In genomic region chr6:35053701-35054100, GRCh38 we compare ENCODE assay signal across 21 cellular contexts.
DNase-seq lines count a peak whose midpoint lies in the region; ATAC-seq and TF ChIP-seq lines count a peak whose summit lies in the region.
"Had no signal": no experiment of that assay in that cellular context is flagged by ENCODE, and none has a peak within 500 bp of the region (broad histone marks: within the 10 kb centered on the region; RNA-seq: fewer than 3 reads in every experiment).

No MANE protein-coding gene starts in this region.

- TF ChIP-seq CTCF in Panc1 (IDR thresholded peaks at IDR 0.05) (no peak), dorsolateral prefrontal cortex (IDR thresholded peaks at IDR 0.05 in 54 of 56, conservative IDR thresholded peaks at IDR 0.05 in 2 of 56; ENCODE audit: low read depth in 1 of 56, partially characterized antibody in 56 of 56) (no peak)

- H3K9ac ChIP-seq in muscle layer of colon (ENCODE audit: low read length) = peak overlapping the region; percentile 35
- H3K9ac ChIP-seq: parathyroid adenoma had no signal

- DNase-seq in Panc1 (ENCODE audit: low read depth, low spot score) (no peak), dorsolateral prefrontal cortex (no peak), substantia nigra (lab: John Stamatoyannopoulos, UW) (peak in 2 of 49 donors; percentile 20 to 61), SKM-1 treated with dmso at 0.1 percent for 144 hours (lab: John Stamatoyannopoulos, UW; ENCODE audit: unreplicated experiment) (no peak), islet precursor cell (no peak)
- DNase-seq in activated CD8-positive, alpha-beta memory T cell treated with anti-CD3 and anti-CD28 coated beads for 24 hours = no peak
- DNase-seq: activated CD4-positive, alpha-beta T cell treated with anti-CD3 and anti-CD28 coated beads, Interleukin-2, amount 10 ng/mL, durations not matched to agents 7 days and 5 days; activated CD8-positive, alpha-beta memory T cell treated with anti-CD3 and anti-CD28 coated beads, Interleukin-2, amount 50 U/mL, for 48 hours; CD4-positive, alpha-beta T cell; cortex of kidney; DMS153; GDM1; H7; NCI-H1417; NCI-H526 treated with DMSO at 0.1 percent for 48 hours; SHP77; stimulated activated naive CD8-positive, alpha-beta T cell treated with anti-CD3 and anti-CD28 coated beads, Interleukin-15, amount 100 ng/mL, for 72 hours; T-helper 1 cell had no signal

- POLR2A ChIA-PET in Panc1 (lab: Charles Lee) = no interaction called here

- ATAC-seq in Panc1 = 0 out of 2 replicates have a peak, but pooled peaks have one; percentile 27
- ATAC-seq in HG03159 (IDR thresholded peaks at IDR 0.05; ENCODE audit: unreplicated experiment) = no peak
- ATAC-seq: stimulated activated naive CD8-positive, alpha-beta T cell treated with anti-CD3 and anti-CD28 coated beads, Interleukin-15, amount 100 ng/mL, for 72 hours had no signal

- intact Hi-C loops in Panc1 (cut with micrococcal nuclease; ENCODE audit: unreplicated experiment) = no loop called here
- intact Hi-C loops in dorsolateral prefrontal cortex (cut with DNase I) = loop anchor here (2.0 to 5.0 kb wide), 2 partner anchors 84 to 87 kb away; partner anchors contain the start of gene TCP11 (in 1 of the 2)

- H3K4me3 ChIP-seq in Panc1 (ENCODE audit: low read depth in 2 of 2, low read length in 2 of 2) = no peak overlapping the region
- no peak overlapping the region for H3K4me3 ChIP-seq in dorsolateral prefrontal cortex
- H3K4me3 ChIP-seq in muscle layer of colon (ENCODE audit: low read depth in 1 of 2, low read length in 2 of 2) = no peak overlapping the region

- H3K27me3 ChIP-seq in Panc1 (ENCODE audit: control insufficient read depth, insufficient read depth, low read length) (no peaks in the 10 kb centered on the region), dorsolateral prefrontal cortex (no peaks in the 10 kb centered on the region), muscle layer of colon (ENCODE audit: control insufficient read depth in 1 of 2, insufficient read depth in 2 of 2, low read length in 2 of 2) (no peaks in the 10 kb centered on the region)

- no peaks in the 10 kb centered on the region for H3K9me3 ChIP-seq in Panc1 (ENCODE audit: control insufficient read depth, insufficient read depth, low read depth, low read length)
- no peaks in the 10 kb centered on the region for H3K9me3 ChIP-seq in muscle layer of colon (ENCODE audit: low read length)

- H3K36me3 ChIP-seq in Panc1 (ENCODE audit: control insufficient read depth, insufficient read depth, low read length) (no peaks in the 10 kb centered on the region), muscle layer of colon (ENCODE audit: insufficient read depth, low read length) (peaks cover 34% of the 10 kb centered on the region)

- CTCF ChIA-PET in Panc1 (lab: Charles Lee) = interaction anchor here (0.7 kb wide), 1 partner anchor 22 kb away, joined by 3 read pairs; no protein-coding TSS in a partner anchor

- H3K4me1 ChIP-seq in Panc1 (ENCODE audit: control insufficient read depth, insufficient read depth, low read length) (no peaks in the 10 kb centered on the region), muscle layer of colon (ENCODE audit: insufficient read depth, low read length) (peaks cover 70% of the 10 kb centered on the region)
- H3K4me1 ChIP-seq: parathyroid adenoma had no signal

- no TSS peak for BruUV-seq in Panc1 (replicated peaks; lab: Mats Ljungman, UMichigan)

- in situ Hi-C loops in Panc1 (cut with HindIII; ENCODE audit: low pct_unique_long_range_greater_than_20kb, low sequenced_read_pairs) = no loop called here

- H3K27ac ChIP-seq in Panc1 (ENCODE audit: low read length) (no peak overlapping the region), dorsolateral prefrontal cortex (peak overlapping the region in 58 of 59 donors; percentile 62 to 99 (median 96)), muscle layer of colon (ENCODE audit: low read depth, low read length) (peak overlapping the region; percentile 82), substantia nigra (ENCODE audit: low read depth, low read length, poor library complexity, severe bottlenecking) (peak overlapping the region; percentile 98)
- H3K27ac ChIP-seq: parathyroid adenoma had no signal
